In genomic region chr16:53129281-53130192, GRCh38 we compare ENCODE assay signal across 9 cellular contexts.
DNase-seq lines count a peak whose midpoint lies in the region; ATAC-seq, FAIRE-seq and TF ChIP-seq lines count a peak whose summit lies in the region.
"Had no signal": no experiment of that assay in that cellular context is flagged by ENCODE, and none has a peak within 500 bp of the region (broad histone marks: within the 10 kb centered on the region; RNA-seq: fewer than 3 reads in every experiment).

No MANE protein-coding gene starts in this region.

- peak overlapping the region; percentile 54 for H3K27ac Mint-ChIP-seq in activated T-helper 2 cell treated with anti-CD3 and anti-CD28 coated beads, Interferon-gamma antibody, Interleukin-2, Interleukin-4, amounts not matched to agents 10 μg/mL and 5 μg/mL and 100 μg/mL, durations not matched to agents 14 hours and 24 hours and 36 hours

- peaks cover 3% of the 10 kb centered on the region for H3K36me3 Mint-ChIP-seq in activated T-helper 2 cell treated with anti-CD3 and anti-CD28 coated beads, Interferon-gamma antibody, Interleukin-2, Interleukin-4, amounts not matched to agents 10 μg/mL and 5 μg/mL and 100 μg/mL, durations not matched to agents 14 hours and 24 hours and 36 hours (ENCODE audit: low read depth)

- DNase-seq in DMS 273 (lab: John Stamatoyannopoulos, UW; ENCODE audit: unreplicated experiment) = peak; percentile 66
- DNase-seq in DMS 273 treated with DMSO at 0.1 percent for 48 hours (lab: John Stamatoyannopoulos, UW) = no peak
- DNase-seq in activated T-helper 2 cell treated with anti-CD3 and anti-CD28 coated beads, Interferon-gamma antibody, Interleukin-2, Interleukin-4, amounts not matched to agents 10 μg/mL and 5 μg/mL and 100 μg/mL, durations not matched to agents 14 hours and 24 hours and 36 hours (ENCODE audit: low spot score) = no peak
- DNase-seq in hepatocyte (ENCODE audit: low spot score) = peak; percentile 42
- DNase-seq in sigmoid colon = no peak
- no peak for DNase-seq in DMS153 (lab: John Stamatoyannopoulos, UW)
- no peak for DNase-seq in HTR-8/SVneo (ENCODE audit: insufficient read length, low spot score)

- no peaks in the 10 kb centered on the region for H3K9me3 Mint-ChIP-seq in activated T-helper 2 cell treated with anti-CD3 and anti-CD28 coated beads, Interferon-gamma antibody, Interleukin-2, Interleukin-4, amounts not matched to agents 10 μg/mL and 5 μg/mL and 100 μg/mL, durations not matched to agents 14 hours and 24 hours and 36 hours

- TF ChIP-seq POLR2A in sigmoid colon (IDR thresholded peaks at IDR 0.05) = no peak

- TF ChIP-seq CTCF in hepatocyte (IDR thresholded peaks at IDR 0.05; ENCODE audit: poor library complexity) (peak; percentile 5), sigmoid colon (IDR thresholded peaks at IDR 0.05) (no peak)

- peak; percentile 9 for ATAC-seq in HG03342 (IDR thresholded peaks at IDR 0.05; ENCODE audit: unreplicated experiment)

- no peaks in the 10 kb centered on the region for H3K27me3 Mint-ChIP-seq in activated T-helper 2 cell treated with anti-CD3 and anti-CD28 coated beads, Interferon-gamma antibody, Interleukin-2, Interleukin-4, amounts not matched to agents 10 μg/mL and 5 μg/mL and 100 μg/mL, durations not matched to agents 14 hours and 24 hours and 36 hours (ENCODE audit: low read depth)

- H3K4me1 ChIP-seq in hepatocyte (ENCODE audit: insufficient read depth) = peaks cover 17% of the 10 kb centered on the region
- peaks cover 0 to 36% (median 29%) of the 10 kb centered on the region in 4 donors for H3K4me1 ChIP-seq in sigmoid colon

- peaks cover 53% of the 10 kb centered on the region for H3K79me2 ChIP-seq in hepatocyte

- peaks cover 17% of the 10 kb centered on the region for H3K4me1 Mint-ChIP-seq in activated T-helper 2 cell treated with anti-CD3 and anti-CD28 coated beads, Interferon-gamma antibody, Interleukin-2, Interleukin-4, amounts not matched to agents 10 μg/mL and 5 μg/mL and 100 μg/mL, durations not matched to agents 14 hours and 24 hours and 36 hours (ENCODE audit: low read depth)

- H3K4me3 ChIP-seq in hepatocyte (peak overlapping the region; percentile 62), sigmoid colon (peak overlapping the region; percentile 56 to 95 (median 90))

- 16% methylated on average over 31 of the region's 31 CpGs for whole genome bisulfite sequencing in hepatocyte (ENCODE audit: low lambda C conversion rate, missing lambda C conversion rate)
- WGBS in sigmoid colon, 2 donors = 8 to 25% methylated on average over 31 of the region's 31 CpGs

- intact Hi-C loops in activated T-helper 2 cell treated with anti-CD3 and anti-CD28 coated beads, Interferon-gamma antibody, Interleukin-2, Interleukin-4, amounts not matched to agents 10 μg/mL and 5 μg/mL and 100 μg/mL, durations not matched to agents 14 hours and 24 hours and 36 hours (cut with micrococcal nuclease) = loop anchor here (1.0 to 5.0 kb wide), 6 partner anchors 30 to 1798 kb away; partner anchors contain the start of genes AKTIP and RBL2
- intact Hi-C loops in sigmoid colon (cut with DNase I) = loop anchor here (1.0 to 10.0 kb wide), 4 partner anchors 39 to 305 kb away; partner anchors contain the start of genes CHD9 and RBL2

- peak overlapping the region; percentile 100 for H3K27ac ChIP-seq in hepatocyte
- peak overlapping the region; percentile 94 to 98 (median 96) for H3K27ac ChIP-seq in sigmoid colon

- H2AFZ ChIP-seq in hepatocyte = peak overlapping the region; percentile 90

- H3K4me2 ChIP-seq in hepatocyte = peak overlapping the region; percentile 96

- no peak for FAIRE-seq in HTR-8/SVneo (lab: Jason Lieb, UNC)
- FAIRE-seq: A204.1 had no signal

- H3K4me3 Mint-ChIP-seq in activated T-helper 2 cell treated with anti-CD3 and anti-CD28 coated beads, Interferon-gamma antibody, Interleukin-2, Interleukin-4, amounts not matched to agents 10 μg/mL and 5 μg/mL and 100 μg/mL, durations not matched to agents 14 hours and 24 hours and 36 hours (ENCODE audit: low read depth) = peak overlapping the region; percentile 78

- no peaks in the 10 kb centered on the region for H3K27me3 ChIP-seq in hepatocyte
- H3K27me3 ChIP-seq in sigmoid colon = no peaks in the 10 kb centered on the region

- H3K36me3 ChIP-seq in hepatocyte (replicated peaks; ENCODE audit: insufficient read depth, low read depth) (no peaks in the 10 kb centered on the region), sigmoid colon (no peaks in the 10 kb centered on the region)

- H3K9me2 ChIP-seq in hepatocyte (replicated peaks; ENCODE audit: insufficient read depth) = no peaks in the 10 kb centered on the region

- H4K20me1 ChIP-seq in hepatocyte (ENCODE audit: insufficient read depth, poor library complexity, severe bottlenecking) = no peaks in the 10 kb centered on the region

- TF ChIP-seq EP300 in sigmoid colon (IDR thresholded peaks at IDR 0.05) = no peak

- no peaks in the 10 kb centered on the region for H3K9me3 ChIP-seq in hepatocyte (ENCODE audit: low read depth)
- H3K9me3 ChIP-seq in sigmoid colon = no peaks in the 10 kb centered on the region

Comparison
In these comparisons a context has a peak if more than half of its experiments do, and no peak if none do; other contexts are left out.
1. DNase-seq: peak in DMS 273 (single experiment) and hepatocyte (single experiment); none in DMS 273 treated with DMSO at 0.1 percent for 48 hours (single experiment), activated T-helper 2 cell treated with anti-CD3 and anti-CD28 coated beads, Interferon-gamma antibody, Interleukin-2, Interleukin-4, amounts not matched to agents 10 μg/mL and 5 μg/mL and 100 μg/mL, durations not matched to agents 14 hours and 24 hours and 36 hours (single experiment), sigmoid colon (single experiment), DMS153 (single experiment) and HTR-8/SVneo (single experiment).